In genomic region chr1:88683516-88683847, GRCh38 we compare ENCODE assay signal across 8 cellular contexts. TPM values are rescaled to one million over a fixed set of nuclear protein-coding genes. Genes with fewer than 3 reads are reported as not detected.
A peak's percentile ranks its signal among the peaks of the same experiment; 100 is the strongest.
DNase-seq lines count a peak whose midpoint lies in the region; ATAC-seq and TF ChIP-seq lines count a peak whose summit lies in the region.

No MANE protein-coding gene starts in this region.

- H3K36me3 Mint-ChIP-seq in activated naive CD4-positive, alpha-beta T cell treated with anti-CD3 and anti-CD28 coated beads, Interleukin-2, amount 10 ng/mL, durations not matched to agents 7 days and 5 days = peaks cover 2% of the 10 kb centered on the region

- CTCF ChIA-PET in activated naive CD4-positive, alpha-beta T cell treated with anti-CD3 and anti-CD28 coated beads, Interleukin-2, amount 10 ng/mL, durations not matched to agents 7 days and 5 days (lab: Charles Lee) = interaction anchor here (1.0 to 1.8 kb wide), 3 partner anchors 26 to 194 kb away, joined by 3 to 8 read pairs (median 8); no protein-coding TSS in a partner anchor

- H3K9me3 Mint-ChIP-seq in activated naive CD4-positive, alpha-beta T cell treated with anti-CD3 and anti-CD28 coated beads, Interleukin-2, amount 10 ng/mL, durations not matched to agents 7 days and 5 days = no peaks in the 10 kb centered on the region

- H3K27ac ChIP-seq in left ventricle myocardium inferior (replicated peaks) (peak overlapping the region; percentile 97), skeletal muscle tissue (ENCODE audit: low read depth, low read length) (peak overlapping the region; percentile 89)

- H3K27me3 ChIP-seq in left ventricle myocardium inferior (ENCODE audit: low read depth) (no peaks in the 10 kb centered on the region), skeletal muscle tissue (ENCODE audit: control insufficient read depth in 3 of 3, insufficient read depth in 3 of 3, low read length in 3 of 3) (no peaks in the 10 kb centered on the region)

- DNase-seq in NCI-H1417 (lab: John Stamatoyannopoulos, UW) (peak; percentile 58 to 94 (median 83)), NCI-H1417 treated with DMSO at 0.1 percent for 48 hours (lab: John Stamatoyannopoulos, UW) (no peak), RKO (ENCODE audit: low spot score) (peak; percentile 51), left ventricle myocardium inferior (peak; percentile 34), NCI-H2081 (lab: John Stamatoyannopoulos, UW) (no peak)
- DNase-seq in activated naive CD4-positive, alpha-beta T cell treated with anti-CD3 and anti-CD28 coated beads, Interleukin-2, amount 10 ng/mL, durations not matched to agents 7 days and 5 days = peak; percentile 66

- peak overlapping the region; percentile 92 to 97 (median 93) for H3K9ac ChIP-seq in skeletal muscle tissue (ENCODE audit: low read depth in 1 of 3, low read length in 3 of 3)

- H3K4me1 Mint-ChIP-seq in activated naive CD4-positive, alpha-beta T cell treated with anti-CD3 and anti-CD28 coated beads, Interleukin-2, amount 10 ng/mL, durations not matched to agents 7 days and 5 days = peaks cover 28% of the 10 kb centered on the region

- H3K4me3 ChIP-seq in left ventricle myocardium inferior = peak overlapping the region; percentile 98
- H3K4me3 ChIP-seq in skeletal muscle tissue (ENCODE audit: low read length in 3 of 3) = peak overlapping the region; percentile 88 to 95 (median 90)

- no peak for TF ChIP-seq CTCF in left ventricle myocardium inferior (IDR thresholded peaks at IDR 0.05; ENCODE audit: borderline replicate concordance)

- H3K4me3 Mint-ChIP-seq in activated naive CD4-positive, alpha-beta T cell treated with anti-CD3 and anti-CD28 coated beads, Interleukin-2, amount 10 ng/mL, durations not matched to agents 7 days and 5 days = peak overlapping the region; percentile 92

- H3K36me3 ChIP-seq in left ventricle myocardium inferior (no peaks in the 10 kb centered on the region), skeletal muscle tissue (ENCODE audit: control insufficient read depth in 3 of 3, insufficient read depth in 3 of 3, low read length in 3 of 3) (no peaks in the 10 kb centered on the region)

- peak overlapping the region; percentile 96 for H3K27ac Mint-ChIP-seq in activated naive CD4-positive, alpha-beta T cell treated with anti-CD3 and anti-CD28 coated beads, Interleukin-2, amount 10 ng/mL, durations not matched to agents 7 days and 5 days

- peaks cover 4% of the 10 kb centered on the region for H3K27me3 Mint-ChIP-seq in activated naive CD4-positive, alpha-beta T cell treated with anti-CD3 and anti-CD28 coated beads, Interleukin-2, amount 10 ng/mL, durations not matched to agents 7 days and 5 days

- H3K4me1 ChIP-seq in left ventricle myocardium inferior (peaks cover 49% of the 10 kb centered on the region), skeletal muscle tissue (ENCODE audit: control insufficient read depth in 3 of 3, insufficient read depth in 3 of 3, low read length in 3 of 3) (peaks cover 8 to 16% (median 9%) of the 10 kb centered on the region in 3 donors)

- ATAC-seq in HG03039 (IDR thresholded peaks at IDR 0.05; ENCODE audit: unreplicated experiment) = peak; percentile 20

- H3K9me3 ChIP-seq in left ventricle myocardium inferior (replicated peaks) (no peaks in the 10 kb centered on the region), skeletal muscle tissue (ENCODE audit: control insufficient read depth in 3 of 3, low read length in 3 of 3) (no peaks in the 10 kb centered on the region)

- intact Hi-C loops in left ventricle myocardium inferior (cut with micrococcal nuclease) = no loop called here

RNA-seq across cellular contexts. Expression of gene PKN2, which starts 0.6 kb away (rescaled TPM):
- total RNA-seq in left ventricle myocardium inferior (28.2 TPM), skeletal muscle tissue (57.9 TPM)

Comparison
In these comparisons a context has a peak if more than half of its experiments do, and no peak if none do; other contexts are left out.
1. DNase-seq: peak in NCI-H1417 (3 of 3), RKO (single experiment), activated naive CD4-positive, alpha-beta T cell treated with anti-CD3 and anti-CD28 coated beads, Interleukin-2, amount 10 ng/mL, durations not matched to agents 7 days and 5 days (single experiment) and left ventricle myocardium inferior (single experiment); none in NCI-H1417 treated with DMSO at 0.1 percent for 48 hours (single experiment) and NCI-H2081 (0 of 2).